Comparison of ENCODE assay signal across 8 cellular contexts in genomic region chr1:172343246-172344099, GRCh38.
A peak's percentile ranks its signal among the peaks of the same experiment; 100 is the strongest.
DNase-seq lines count a peak whose midpoint lies in the region; ATAC-seq and TF ChIP-seq lines count a peak whose summit lies in the region.

No MANE protein-coding gene starts in this region.

- H3K36me3 Mint-ChIP-seq in memory B cell = peaks cover 9% of the 10 kb centered on the region

- peaks cover 11% of the 10 kb centered on the region for H3K9me3 Mint-ChIP-seq in memory B cell

- TF ChIP-seq POLR2A in adrenal gland (IDR thresholded peaks at IDR 0.05) = no peak

- intact Hi-C loops in adrenal gland (cut with DNase I) = no loop called here
- intact Hi-C loops in head of caudate nucleus (cut with DNase I) = no loop called here

- peak overlapping the region; percentile 68 for H3K4me3 Mint-ChIP-seq in memory B cell

- peaks cover 0 to 5% (median 0%) of the 10 kb centered on the region in 3 donors for H3K9me3 ChIP-seq in adrenal gland (replicated peaks in 1 of 3)

- no peak for TF ChIP-seq CTCF in adrenal gland (IDR thresholded peaks at IDR 0.05)

- peaks cover 6 to 12% of the 10 kb centered on the region in 2 donors for H3K4me1 ChIP-seq in adrenal gland (replicated peaks in 1 of 2)

- ATAC-seq in memory B cell (ENCODE audit: low read depth) = peak; percentile 70
- ATAC-seq in GM18870 (IDR thresholded peaks at IDR 0.05; ENCODE audit: unreplicated experiment) = no peak

- no peaks in the 10 kb centered on the region for H3K27me3 ChIP-seq in adrenal gland

- DNase-seq in CD1c-positive myeloid dendritic cell (ENCODE audit: extremely low spot score) (peak; percentile 17), HS-5 (ENCODE audit: low read depth) (peak; percentile 74), adrenal gland (no peak), memory B cell (ENCODE audit: low spot score in 2 of 2) (no peak), head of caudate nucleus (no peak), substantia nigra (lab: John Stamatoyannopoulos, UW) (no peak), superior temporal gyrus (ENCODE audit: extremely low spot score) (no peak)

- H3K27me3 Mint-ChIP-seq in memory B cell = no peaks in the 10 kb centered on the region

- 41 to 54% (median 50%) methylated on average over 10 of the region's 10 CpGs for WGBS in adrenal gland, 4 donors

- H3K4me3 ChIP-seq in adrenal gland = peak overlapping the region in 1 of 4 donors; percentile 25

- peaks cover 41% of the 10 kb centered on the region for H3K4me1 Mint-ChIP-seq in memory B cell

- H3K27ac Mint-ChIP-seq in memory B cell = peak overlapping the region; percentile 88

- H3K27ac ChIP-seq in adrenal gland (peak overlapping the region in 3 of 5 donors; percentile 4 to 55 (median 36)), substantia nigra (ENCODE audit: low read depth, low read length, poor library complexity, severe bottlenecking) (no peak overlapping the region)

- H3K36me3 ChIP-seq in adrenal gland (replicated peaks in 1 of 2) = no peaks in the 10 kb centered on the region

Comparison
In these comparisons a context has a peak if more than half of its experiments do, and no peak if none do; other contexts are left out.
1. DNase-seq: peak in CD1c-positive myeloid dendritic cell (single experiment) and HS-5 (single experiment); none in adrenal gland (0 of 7), memory B cell (0 of 2), head of caudate nucleus (0 of 42), substantia nigra (0 of 49) and superior temporal gyrus (single experiment).